In the genomic region with DNA sequence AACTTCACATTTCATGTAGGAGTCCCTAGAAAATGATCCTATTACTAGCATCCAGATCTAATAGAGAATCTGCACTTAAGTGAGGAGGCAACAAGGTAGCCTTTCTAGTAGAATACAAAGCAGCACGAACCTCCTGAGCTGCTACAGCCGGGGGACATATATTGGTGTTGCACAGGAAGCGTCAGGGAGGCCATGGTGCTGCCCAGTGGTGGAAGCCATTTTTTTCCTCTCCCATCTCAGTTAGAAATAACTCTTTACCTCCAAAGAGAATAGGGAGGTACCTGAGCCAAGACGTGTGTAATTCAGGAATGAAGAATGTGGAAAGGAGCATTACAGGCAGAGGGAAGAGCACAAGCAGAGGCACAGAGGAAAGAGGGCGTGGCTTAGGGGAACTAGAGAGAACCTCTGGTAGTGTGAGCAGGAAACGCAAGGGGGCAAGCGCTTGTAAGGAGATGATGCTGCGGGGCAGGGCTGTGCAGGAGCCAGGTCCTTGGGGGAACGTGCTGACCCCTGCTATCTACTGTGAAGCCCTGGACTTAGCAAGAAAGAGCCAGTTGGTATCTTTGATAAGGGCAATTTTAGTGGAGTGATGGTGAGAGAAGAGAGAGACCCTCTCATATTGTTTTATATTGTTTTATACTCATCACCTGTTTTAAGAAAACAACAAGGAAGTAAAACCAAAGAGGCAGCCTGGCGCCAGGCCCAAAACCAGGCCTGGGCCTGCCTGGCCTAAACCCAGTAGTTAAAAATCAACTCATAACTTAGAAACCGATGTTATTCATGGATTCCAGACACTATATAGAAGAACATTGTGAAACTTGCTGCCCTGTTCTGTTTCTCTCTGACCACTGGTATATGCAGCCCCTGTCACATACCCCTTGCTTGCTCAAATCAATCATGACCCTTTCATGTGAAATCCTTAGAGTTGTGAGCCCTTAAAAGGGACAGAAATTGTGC, we compare ENCODE assay signal across 9 cellular contexts. TPM values are rescaled to one million over a fixed set of nuclear protein-coding genes. Genes with fewer than 3 reads are reported as not detected.
A peak's percentile ranks its signal among the peaks of the same experiment; 100 is the strongest.
DNase-seq lines count a peak whose midpoint lies in the region; TF ChIP-seq lines count a peak whose summit lies in the region.
"Had no signal": no experiment of that assay in that cellular context is flagged by ENCODE, and none has a peak within 500 bp of the region (broad histone marks: within the 10 kb centered on the region; RNA-seq: fewer than 3 reads in every experiment).

No MANE protein-coding gene starts in this region.

- H3K4me3 Mint-ChIP-seq in activated naive CD8-positive, alpha-beta T cell = peak overlapping the region; percentile 51
- H3K4me3 Mint-ChIP-seq: brain had no signal

- H3K27ac Mint-ChIP-seq in activated naive CD8-positive, alpha-beta T cell = peak overlapping the region; percentile 91

- H3K27me3 ChIP-seq in prostate gland (replicated peaks; ENCODE audit: insufficient read depth) (no peaks in the 10 kb centered on the region), tibial artery (no peaks in the 10 kb centered on the region), testis (no peaks in the 10 kb centered on the region)

- H3K36me3 ChIP-seq in prostate gland (no peaks in the 10 kb centered on the region), tibial artery (no peaks in the 10 kb centered on the region), testis (ENCODE audit: low read depth, missing control alignments) (no peaks in the 10 kb centered on the region)

- H3K27ac ChIP-seq in prostate gland (peak overlapping the region; percentile 28 to 44), tibial artery (no peak overlapping the region), testis (no peak overlapping the region)

- H3K4me3 ChIP-seq in GM12864 (ENCODE audit: low read depth, low read length) (no peak overlapping the region), prostate gland (no peak overlapping the region), tibial artery (no peak overlapping the region), testis (no peak overlapping the region)

- 69% methylated on average over 11 of the region's 11 CpGs for WGBS in prostate gland
- whole genome bisulfite sequencing in testis, 2 donors = 92 to 93% methylated on average over 11 of the region's 11 CpGs

- no peaks in the 10 kb centered on the region for H3K27me3 Mint-ChIP-seq in activated naive CD8-positive, alpha-beta T cell

- peaks cover 51% of the 10 kb centered on the region for H3K4me1 Mint-ChIP-seq in activated naive CD8-positive, alpha-beta T cell (ENCODE audit: low read depth)

- intact Hi-C loops in prostate gland (cut with DNase I) (no loop called here), tibial artery (cut with DNase I; ENCODE audit: low total_unique reads) (no loop called here), testis (cut with DNase I; ENCODE audit: low total_unique reads) (no loop called here)

- H3K9me3 ChIP-seq in prostate gland (no peaks in the 10 kb centered on the region), tibial artery (no peaks in the 10 kb centered on the region), testis (no peaks in the 10 kb centered on the region)

- TF ChIP-seq CTCF in GM12864 (IDR thresholded peaks at IDR 0.05; ENCODE audit: low read depth, low read length, missing control alignments) = peak; percentile 45
- TF ChIP-seq CTCF in prostate gland (IDR thresholded peaks at IDR 0.05) = no peak
- TF ChIP-seq CTCF in tibial artery (IDR thresholded peaks at IDR 0.05) = no peak
- no peak for TF ChIP-seq CTCF in testis (IDR thresholded peaks at IDR 0.05)

- H3K4me1 ChIP-seq in prostate gland (replicated peaks) = no peaks in the 10 kb centered on the region
- H3K4me1 ChIP-seq in tibial artery = no peaks in the 10 kb centered on the region
- H3K4me1 ChIP-seq in testis = no peaks in the 10 kb centered on the region

- peak; percentile 44 for DNase-seq in GM12864 (ENCODE audit: low read depth)
- DNase-seq in SK-N-DZ (ENCODE audit: low spot score) = peak; percentile 73
- DNase-seq in prostate gland (ENCODE audit: low spot score) = no peak
- DNase-seq in cerebellar cortex (ENCODE audit: low spot score) = no peak
- DNase-seq in tibial artery = no peak
- no peak for DNase-seq in 8988T
- DNase-seq in testis = no peak

- no peak for TF ChIP-seq POLR2A in prostate gland (IDR thresholded peaks at IDR 0.05)
- no peak for TF ChIP-seq POLR2A in testis (IDR thresholded peaks at IDR 0.05)

- H3K36me3 Mint-ChIP-seq in activated naive CD8-positive, alpha-beta T cell = no peaks in the 10 kb centered on the region
- H3K36me3 Mint-ChIP-seq: brain had no signal

- H3K9me3 Mint-ChIP-seq in activated naive CD8-positive, alpha-beta T cell (ENCODE audit: low read depth) = no peaks in the 10 kb centered on the region
- H3K9me3 Mint-ChIP-seq: brain had no signal

RNA-seq across cellular contexts. Expression of gene TTC39C, which starts 50.0 kb away (rescaled TPM):
- 13.8 and 18.8 TPM in 2 replicates for polyA plus RNA-seq in SK-N-DZ (2014; cell fraction: cytosol; rRNA removed)
- 54.7 and 56.2 TPM in 2 replicates for polyA plus RNA-seq in SK-N-DZ (2014; cell fraction: nucleus; rRNA removed)
- 10 to 100 TPM; 31.2 to 40.0 TPM for total RNA-seq in prostate gland
- total RNA-seq in testis = 10 to 100 TPM; 57.7 to 68.3 TPM
- 70.4 TPM for polyA plus RNA-seq in testis (ENCODE audit: insufficient read depth, low read depth, low replicate concordance)

Comparison
In these comparisons a context has a peak if more than half of its experiments do, and no peak if none do; other contexts are left out.
1. DNase-seq: peak in GM12864 (single experiment) and SK-N-DZ (single experiment); none in prostate gland (single experiment), cerebellar cortex (single experiment), tibial artery (0 of 2), 8988T (single experiment) and testis (single experiment).
2. H3K27ac ChIP-seq: peak in prostate gland (2 of 2); none in tibial artery (0 of 2) and testis (0 of 2).